In the genomic region with DNA sequence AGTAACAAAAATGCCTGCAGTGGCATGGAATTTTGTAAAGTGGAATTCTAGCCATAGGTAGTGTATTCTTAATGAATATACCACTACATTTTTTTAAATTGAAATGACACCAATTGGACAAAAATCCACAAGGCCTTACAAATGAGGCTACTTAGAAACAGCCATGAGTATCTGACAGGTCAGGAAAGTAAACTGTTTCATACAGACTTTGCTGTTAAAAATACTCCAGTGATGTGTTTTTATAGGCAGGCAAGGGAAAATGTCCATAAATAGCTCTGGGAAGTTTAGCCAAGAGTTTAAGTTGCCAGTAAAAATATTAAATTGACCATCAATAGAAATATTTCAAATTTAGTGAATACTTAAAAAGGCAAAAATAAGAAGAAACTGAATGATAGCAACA, we compare ENCODE assay signal across 20 cellular contexts. TPM values are rescaled to one million over a fixed set of nuclear protein-coding genes. Genes with fewer than 3 reads are reported as not detected.
A peak's percentile ranks its signal among the peaks of the same experiment; 100 is the strongest.
DNase-seq lines count a peak whose midpoint lies in the region; ATAC-seq and TF ChIP-seq lines count a peak whose summit lies in the region.
"Had no signal": no experiment of that assay in that cellular context is flagged by ENCODE, and none has a peak within 500 bp of the region (broad histone marks: within the 10 kb centered on the region; RNA-seq: fewer than 3 reads in every experiment).

No MANE protein-coding gene starts in this region.

- H3K27me3 ChIP-seq in adipocyte (replicated peaks; ENCODE audit: control insufficient read depth, insufficient read depth, low read length) = no peaks in the 10 kb centered on the region
- H3K27me3 ChIP-seq in fibroblast of lung (ENCODE audit: control insufficient read depth, insufficient read depth, low read length) = no peaks in the 10 kb centered on the region
- no peaks in the 10 kb centered on the region for H3K27me3 ChIP-seq in uterus
- H3K27me3 ChIP-seq: BLaER1, hepatocyte, stomach had no signal

- ATAC-seq in HG02623 (IDR thresholded peaks at IDR 0.05; ENCODE audit: unreplicated experiment) = no peak

- no peak for TF ChIP-seq CTCF in fibroblast of lung (conservative IDR thresholded peaks at IDR 0.05 in 1 of 2, IDR thresholded peaks at IDR 0.05 in 1 of 2; ENCODE audit: low read depth in 1 of 2, low read length in 2 of 2)
- TF ChIP-seq CTCF in nephron (IDR thresholded peaks at IDR 0.05; ENCODE audit: unreplicated experiment in 3 of 3) = no peak
- TF ChIP-seq CTCF in uterus (IDR thresholded peaks at IDR 0.05) = no peak

- DNase-seq in adipocyte (ENCODE audit: low read depth) (peak; percentile 17), fibroblast of lung (ENCODE audit: low read depth in 2 of 2) (peak; percentile 8 to 40), uterus (no peak), NCI-H226 (no peak)
- no peak for DNase-seq in activated naive CD4-positive, alpha-beta T cell treated with Interleukin-2 at 50 U/mL for 16 hours
- DNase-seq: activated naive CD4-positive, alpha-beta T cell; activated T-cell treated with anti-CD3 and anti-CD28 coated beads for 4 hours; erythroblast; mesendoderm; NCI-H1092 treated with DMSO at 0.1 percent for 48 hours; NCI-H2107; NCI-H526; stomach; T-helper 1 cell had no signal

- peaks cover 69% of the 10 kb centered on the region for H3K4me1 Mint-ChIP-seq in nephron

- no peak overlapping the region for H3K9ac ChIP-seq in adipocyte (ENCODE audit: low read length)
- H3K9ac ChIP-seq in fibroblast of lung (ENCODE audit: insufficient read depth, low read length) = no peak overlapping the region
- H3K9ac ChIP-seq: BLaER1, KMS-11 had no signal

- no peak for TF ChIP-seq POLR2A in uterus (IDR thresholded peaks at IDR 0.05)

- H3K4me2 ChIP-seq in fibroblast of lung (ENCODE audit: extremely low read depth, insufficient read depth, low read length) = no peak overlapping the region
- H3K4me2 ChIP-seq: BLaER1, hepatocyte, KMS-11 had no signal

- intact Hi-C loops in uterus (cut with DNase I; ENCODE audit: low total_unique reads) = loop anchor here (10.0 kb wide), 1 partner anchor 205 kb away; no protein-coding TSS in a partner anchor

- H4K20me1 ChIP-seq in fibroblast of lung (ENCODE audit: control insufficient read depth, extremely low read depth, insufficient read depth, low read length) = no peaks in the 10 kb centered on the region
- H4K20me1 ChIP-seq: BLaER1 had no signal

- H3K27ac ChIP-seq in fibroblast of lung (ENCODE audit: insufficient read depth, low read length) (no peak overlapping the region), uterus (peak overlapping the region; percentile 83 to 93)
- H3K27ac ChIP-seq: BLaER1, hepatocyte, KMS-11 had no signal

- H3K79me2 ChIP-seq in fibroblast of lung (ENCODE audit: control insufficient read depth, insufficient read depth, low read length) = no peaks in the 10 kb centered on the region
- H3K79me2 ChIP-seq: hepatocyte had no signal

- H3K4me1 ChIP-seq in adipocyte (ENCODE audit: control insufficient read depth, insufficient read depth, low read length) = peaks cover 52% of the 10 kb centered on the region
- peaks cover 5% of the 10 kb centered on the region for H3K4me1 ChIP-seq in fibroblast of lung (ENCODE audit: control insufficient read depth, extremely low read depth, insufficient read depth, low read length)
- peaks cover 5 to 17% of the 10 kb centered on the region in 2 donors for H3K4me1 ChIP-seq in uterus
- H3K4me1 ChIP-seq: BLaER1 had no signal

- H2AFZ ChIP-seq in fibroblast of lung (ENCODE audit: low read length) = no peak overlapping the region
- H2AFZ ChIP-seq: hepatocyte had no signal

- no peaks in the 10 kb centered on the region for H3K9me3 ChIP-seq in adipocyte (ENCODE audit: control insufficient read depth, low read length)
- H3K9me3 ChIP-seq in fibroblast of lung (ENCODE audit: control insufficient read depth, insufficient read depth, low read depth, low read length) = no peaks in the 10 kb centered on the region
- H3K9me3 ChIP-seq in uterus = no peaks in the 10 kb centered on the region
- H3K9me3 ChIP-seq: BLaER1, stomach had no signal

- H3K36me3 Mint-ChIP-seq in nephron (ENCODE audit: low read depth) = no peaks in the 10 kb centered on the region

- H3K9me3 Mint-ChIP-seq in nephron = peaks cover 4% of the 10 kb centered on the region
- H3K9me3 Mint-ChIP-seq: neural crest cell had no signal

- H3K4me3 ChIP-seq in adipocyte (ENCODE audit: low read length) (no peak overlapping the region), fibroblast of lung (replicated peaks in 1 of 4; ENCODE audit: control extremely low read depth in 1 of 4, insufficient read depth in 1 of 4, low read depth in 3 of 4, low read length in 4 of 4) (no peak overlapping the region), uterus (no peak overlapping the region)
- H3K4me3 ChIP-seq: BLaER1, hepatocyte, stomach had no signal

- H3K4me3 Mint-ChIP-seq in nephron = no peak overlapping the region
- H3K4me3 Mint-ChIP-seq: neural crest cell had no signal

- H3K27me3 Mint-ChIP-seq in nephron (ENCODE audit: low read depth) = no peaks in the 10 kb centered on the region

- H3K36me3 ChIP-seq in adipocyte (ENCODE audit: control insufficient read depth, insufficient read depth, low read length, severe bottlenecking) (no peaks in the 10 kb centered on the region), fibroblast of lung (ENCODE audit: control insufficient read depth, insufficient read depth, low read length) (no peaks in the 10 kb centered on the region), uterus (no peaks in the 10 kb centered on the region)
- H3K36me3 ChIP-seq: BLaER1, stomach had no signal

- peak overlapping the region in 2 of 3 experiments; percentile 27 to 59 for H3K27ac Mint-ChIP-seq in nephron

RNA-seq across cellular contexts. Expression of a gene that starts 41.8 kb away (rescaled TPM):
- 24.9 and 28.4 TPM in 2 replicates for total RNA-seq in fibroblast of lung
- 74.4 and 113 TPM in 2 replicates for polyA plus RNA-seq in fibroblast of lung
- polyA plus RNA-seq in fibroblast of lung (2012) = 28.5 and 51.1 TPM in 2 replicates
- 122 and 161 TPM in 2 replicates for polyA minus RNA-seq in fibroblast of lung (ENCODE audit: low replicate concordance)
- total RNA-seq in uterus = 100 to 1,000 TPM in 3 of 4 donors, 10 to 100 TPM in 1; 90.8 to 571 (median 351) TPM

Comparison
In these comparisons a context has a peak if more than half of its experiments do, and no peak if none do; other contexts are left out.
1. DNase-seq: peak in adipocyte (single experiment) and fibroblast of lung (2 of 2); none in uterus (0 of 2), NCI-H226 (single experiment) and activated naive CD4-positive, alpha-beta T cell treated with Interleukin-2 at 50 U/mL for 16 hours (single experiment).